8 cellular contexts compared by ENCODE assay signal in genomic region chr9:129176786-129177442, GRCh38. TPM values are rescaled to one million over a fixed set of nuclear protein-coding genes. Genes with fewer than 3 reads are reported as not detected.
A peak's percentile ranks its signal among the peaks of the same experiment; 100 is the strongest.
DNase-seq lines count a peak whose midpoint lies in the region; ATAC-seq and TF ChIP-seq lines count a peak whose summit lies in the region.

No MANE protein-coding gene starts in this region.

- no peak for TF ChIP-seq EP300 in Ishikawa (IDR thresholded peaks at IDR 0.05; ENCODE audit: borderline replicate concordance)

- peaks cover 11 to 42% (median 36%) of the 10 kb centered on the region in 9 donors for H3K4me1 ChIP-seq in heart right ventricle

- H3K36me3 Mint-ChIP-seq in activated naive CD4-positive, alpha-beta T cell treated with anti-CD3 and anti-CD28 coated beads, Interleukin-2, amount 10 ng/mL, durations not matched to agents 7 days and 5 days = no peaks in the 10 kb centered on the region

- peak overlapping the region; percentile 96 to 100 (median 98) for H3K27ac ChIP-seq in heart right ventricle

- H3K9me3 ChIP-seq in heart right ventricle = no peaks in the 10 kb centered on the region

- H3K9me3 Mint-ChIP-seq in activated naive CD4-positive, alpha-beta T cell treated with anti-CD3 and anti-CD28 coated beads, Interleukin-2, amount 10 ng/mL, durations not matched to agents 7 days and 5 days = no peaks in the 10 kb centered on the region

- peaks cover 0 to 6% (median 0%) of the 10 kb centered on the region in 9 donors for H3K36me3 ChIP-seq in heart right ventricle

- peak in 1 of 9 donors; percentile 3 for TF ChIP-seq CTCF in heart right ventricle (IDR thresholded peaks at IDR 0.05)

- CTCF ChIA-PET in activated naive CD4-positive, alpha-beta T cell treated with anti-CD3 and anti-CD28 coated beads, Interleukin-2, amount 10 ng/mL, durations not matched to agents 7 days and 5 days (lab: Charles Lee) = interaction anchor here (1.5 to 1.9 kb wide), 2 partner anchors 45 to 429 kb away, joined by 3 to 4 read pairs; no protein-coding TSS in a partner anchor

- peaks cover 79% of the 10 kb centered on the region for H3K27me3 Mint-ChIP-seq in activated naive CD4-positive, alpha-beta T cell treated with anti-CD3 and anti-CD28 coated beads, Interleukin-2, amount 10 ng/mL, durations not matched to agents 7 days and 5 days

- ATAC-seq in heart right ventricle (no peak), GM19467 (IDR thresholded peaks at IDR 0.05; ENCODE audit: unreplicated experiment) (no peak), HG03175 (IDR thresholded peaks at IDR 0.05; ENCODE audit: unreplicated experiment) (no peak), GM19397 (IDR thresholded peaks at IDR 0.05; ENCODE audit: unreplicated experiment) (no peak)

- peak overlapping the region; percentile 60 to 100 (median 96) for H3K4me3 ChIP-seq in heart right ventricle

- peak overlapping the region; percentile 75 for H3K4me3 Mint-ChIP-seq in activated naive CD4-positive, alpha-beta T cell treated with anti-CD3 and anti-CD28 coated beads, Interleukin-2, amount 10 ng/mL, durations not matched to agents 7 days and 5 days

- no peak overlapping the region for H3K27ac Mint-ChIP-seq in activated naive CD4-positive, alpha-beta T cell treated with anti-CD3 and anti-CD28 coated beads, Interleukin-2, amount 10 ng/mL, durations not matched to agents 7 days and 5 days

- peaks cover 0 to 6% (median 0%) of the 10 kb centered on the region in 7 donors for H3K27me3 ChIP-seq in heart right ventricle

- 0 to 1% methylated on average over 55 to 70 of the region's 70 CpGs for WGBS in heart right ventricle, 2 donors

- DNase-seq in DMS53 (lab: John Stamatoyannopoulos, UW) = peak; percentile 79
- peak; percentile 38 for DNase-seq in activated naive CD4-positive, alpha-beta T cell treated with anti-CD3 and anti-CD28 coated beads, Interleukin-2, amount 10 ng/mL, durations not matched to agents 7 days and 5 days
- peak in 1 of 2 donors; percentile 55 for DNase-seq in heart right ventricle
- DNase-seq in retina = peak; percentile 75

- TF ChIP-seq RAD21 in Ishikawa (IDR thresholded peaks at IDR 0.05; ENCODE audit: low read depth) = no peak

- intact Hi-C loops in heart right ventricle (cut with DNase I) = loop anchor here in 9 of 10 donors (1.0 to 10.0 kb wide), 17 partner anchors 35 to 434 kb away; no protein-coding TSS in a partner anchor

- H3K4me1 Mint-ChIP-seq in activated naive CD4-positive, alpha-beta T cell treated with anti-CD3 and anti-CD28 coated beads, Interleukin-2, amount 10 ng/mL, durations not matched to agents 7 days and 5 days = peaks cover 22% of the 10 kb centered on the region

TF ChIP-seq in Ishikawa, 13 proteins besides CTCF, POLR2A, EP300 and RAD21:
- no peak for TF ChIP-seq TCF12 (IDR thresholded peaks at IDR 0.05; ENCODE audit: low read depth)
- TF ChIP-seq TEAD4 (IDR thresholded peaks at IDR 0.05) = no peak
- TF ChIP-seq, protein P1, sequence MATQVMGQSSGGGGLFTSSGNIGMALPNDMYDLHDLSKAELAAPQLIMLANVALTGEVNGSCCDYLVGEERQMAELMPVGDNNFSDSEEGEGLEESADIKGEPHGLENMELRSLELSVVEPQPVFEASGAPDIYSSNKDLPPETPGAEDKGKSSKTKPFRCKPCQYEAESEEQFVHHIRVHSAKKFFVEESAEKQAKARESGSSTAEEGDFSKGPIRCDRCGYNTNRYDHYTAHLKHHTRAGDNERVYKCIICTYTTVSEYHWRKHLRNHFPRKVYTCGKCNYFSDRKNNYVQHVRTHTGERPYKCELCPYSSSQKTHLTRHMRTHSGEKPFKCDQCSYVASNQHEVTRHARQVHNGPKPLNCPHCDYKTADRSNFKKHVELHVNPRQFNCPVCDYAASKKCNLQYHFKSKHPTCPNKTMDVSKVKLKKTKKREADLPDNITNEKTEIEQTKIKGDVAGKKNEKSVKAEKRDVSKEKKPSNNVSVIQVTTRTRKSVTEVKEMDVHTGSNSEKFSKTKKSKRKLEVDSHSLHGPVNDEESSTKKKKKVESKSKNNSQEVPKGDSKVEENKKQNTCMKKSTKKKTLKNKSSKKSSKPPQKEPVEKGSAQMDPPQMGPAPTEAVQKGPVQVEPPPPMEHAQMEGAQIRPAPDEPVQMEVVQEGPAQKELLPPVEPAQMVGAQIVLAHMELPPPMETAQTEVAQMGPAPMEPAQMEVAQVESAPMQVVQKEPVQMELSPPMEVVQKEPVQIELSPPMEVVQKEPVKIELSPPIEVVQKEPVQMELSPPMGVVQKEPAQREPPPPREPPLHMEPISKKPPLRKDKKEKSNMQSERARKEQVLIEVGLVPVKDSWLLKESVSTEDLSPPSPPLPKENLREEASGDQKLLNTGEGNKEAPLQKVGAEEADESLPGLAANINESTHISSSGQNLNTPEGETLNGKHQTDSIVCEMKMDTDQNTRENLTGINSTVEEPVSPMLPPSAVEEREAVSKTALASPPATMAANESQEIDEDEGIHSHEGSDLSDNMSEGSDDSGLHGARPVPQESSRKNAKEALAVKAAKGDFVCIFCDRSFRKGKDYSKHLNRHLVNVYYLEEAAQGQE (IDR thresholded peaks at IDR 0.05; ENCODE audit: low read depth) = no peak
- no peak for TF ChIP-seq CREB1 (IDR thresholded peaks at IDR 0.05; ENCODE audit: low read depth)
- TF ChIP-seq ZBTB7A (IDR thresholded peaks at IDR 0.05; ENCODE audit: low read depth) = 0 out of 2 replicates have a peak, but pooled peaks have one; percentile 38
- no peak for TF ChIP-seq CEBPB (IDR thresholded peaks at IDR 0.05)
- TF ChIP-seq EGR1 (IDR thresholded peaks at IDR 0.05) = no peak
- TF ChIP-seq, protein P2, sequence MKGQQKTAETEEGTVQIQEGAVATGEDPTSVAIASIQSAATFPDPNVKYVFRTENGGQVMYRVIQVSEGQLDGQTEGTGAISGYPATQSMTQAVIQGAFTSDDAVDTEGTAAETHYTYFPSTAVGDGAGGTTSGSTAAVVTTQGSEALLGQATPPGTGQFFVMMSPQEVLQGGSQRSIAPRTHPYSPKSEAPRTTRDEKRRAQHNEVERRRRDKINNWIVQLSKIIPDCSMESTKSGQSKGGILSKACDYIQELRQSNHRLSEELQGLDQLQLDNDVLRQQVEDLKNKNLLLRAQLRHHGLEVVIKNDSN (IDR thresholded peaks at IDR 0.05) = no peak
- no peak for TF ChIP-seq NFIC (IDR thresholded peaks at IDR 0.05)
- TF ChIP-seq YY1 (IDR thresholded peaks at IDR 0.05; ENCODE audit: low read depth) = no peak
- TF ChIP-seq FOXM1 (IDR thresholded peaks at IDR 0.05; ENCODE audit: borderline replicate concordance, low read depth) = no peak
- TF ChIP-seq, protein P3, sequence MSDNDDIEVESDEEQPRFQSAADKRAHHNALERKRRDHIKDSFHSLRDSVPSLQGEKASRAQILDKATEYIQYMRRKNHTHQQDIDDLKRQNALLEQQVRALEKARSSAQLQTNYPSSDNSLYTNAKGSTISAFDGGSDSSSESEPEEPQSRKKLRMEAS (IDR thresholded peaks at IDR 0.05) = no peak; the same call in 1 of the 2 replicates
- peak; percentile 14; the same call in 1 of the 2 replicates for TF ChIP-seq TAF1 (IDR thresholded peaks at IDR 0.05; ENCODE audit: low read depth)

RNA-seq across cellular contexts. Expression of gene IER5L, which starts 1.1 kb away (rescaled TPM):
- total RNA-seq in heart right ventricle = 10 to 100 TPM in 1 of 10 donors, 1 to 10 TPM in 9; 1.2 to 13.7 (median 5.6) TPM
- 10 to 100 TPM in 1 of 2 donors, 1 to 10 TPM in 1; 5.0 to 26.3 TPM for polyA plus RNA-seq in heart right ventricle
